Comparison of ENCODE assay signal across 8 cellular contexts in genomic region chr5:102388235-102388634, GRCh38.
"Had no signal": no experiment of that assay in that cellular context is flagged by ENCODE, and none has a peak within 500 bp of the region (broad histone marks: within the 10 kb centered on the region; RNA-seq: fewer than 3 reads in every experiment).

No MANE protein-coding gene starts in this region.

- H3K9ac ChIP-seq: GM23248 had no signal

- H3K9me3 ChIP-seq: HAP-1 had no signal

- FAIRE-seq: HepG2 had no signal

- H3K4me3 ChIP-seq: GM23248, HAP-1 had no signal

- H3K36me3 ChIP-seq: HAP-1 had no signal

- ATAC-seq: HCT116, HepG2 had no signal

- DNase-seq: GM23248, GOT3, H7, HFFc6 had no signal

- H3K4me1 ChIP-seq: HAP-1 had no signal

- H3K27ac ChIP-seq: GM23248, HL-60 had no signal
